In the genomic region with DNA sequence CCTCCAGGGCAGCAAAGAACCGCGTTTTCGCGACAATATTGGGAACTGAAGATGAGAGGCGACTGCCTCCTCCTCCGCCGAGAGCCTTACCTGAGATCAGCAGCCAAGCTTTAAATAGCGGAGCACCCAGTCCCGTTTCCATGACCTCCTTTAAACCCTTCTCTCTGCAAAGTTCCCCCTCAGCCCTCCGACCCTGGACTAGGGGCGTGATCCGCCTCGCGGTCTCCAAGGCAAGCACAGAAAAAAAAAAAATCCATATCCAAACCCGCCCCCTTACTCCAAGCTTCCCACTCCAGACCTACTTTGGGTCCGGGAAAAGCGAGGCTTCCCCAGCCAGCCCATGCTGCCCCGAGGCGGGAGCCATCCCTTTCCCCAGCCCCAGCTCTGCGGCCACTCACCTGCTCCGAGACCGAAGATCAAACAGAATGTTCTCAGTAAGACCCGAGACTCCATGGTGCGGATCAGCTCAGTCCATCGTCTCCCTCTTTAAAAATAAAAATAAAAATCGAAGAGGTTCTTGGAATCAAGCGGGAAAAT, we compare ENCODE assay signal across 9 cellular contexts. TPM values are rescaled to one million over a fixed set of nuclear protein-coding genes. Genes with fewer than 3 reads are reported as not detected.
DNase-seq lines count a peak whose midpoint lies in the region; ATAC-seq and TF ChIP-seq lines count a peak whose summit lies in the region.
"Had no signal": no experiment of that assay in that cellular context is flagged by ENCODE, and none has a peak within 500 bp of the region (broad histone marks: within the 10 kb centered on the region; RNA-seq: fewer than 3 reads in every experiment).

No MANE protein-coding gene starts in this region.

- peaks cover 13% of the 10 kb centered on the region for H3K9me3 Mint-ChIP-seq in T-helper 1 cell treated with Interleukin-12 subunit alpha and Interleukin-12 subunit beta and Interleukin-4 antibody, amounts not matched to agents 30 μg/mL and 1 μg/mL, for 36 hours

- H3K36me3 ChIP-seq in BJ (ENCODE audit: control insufficient read depth, insufficient read depth, low read length): no peaks in the 10 kb centered on the region
- no peaks in the 10 kb centered on the region for H3K36me3 ChIP-seq in H7 (replicated peaks; ENCODE audit: control insufficient read depth, insufficient read depth, low read length)
- H3K36me3 ChIP-seq in aorta (ENCODE audit: control insufficient read depth in 1 of 2, insufficient read depth in 2 of 2, low read length in 1 of 2): no peaks in the 10 kb centered on the region

- peak overlapping the region; percentile 92 for H3K4me3 Mint-ChIP-seq in T-helper 1 cell treated with Interleukin-12 subunit alpha and Interleukin-12 subunit beta and Interleukin-4 antibody, amounts not matched to agents 30 μg/mL and 1 μg/mL, for 36 hours

- H3K27me3 Mint-ChIP-seq in T-helper 1 cell treated with Interleukin-12 subunit alpha and Interleukin-12 subunit beta and Interleukin-4 antibody, amounts not matched to agents 30 μg/mL and 1 μg/mL, for 36 hours (ENCODE audit: low read depth): peaks cover 49% of the 10 kb centered on the region

- H3K36me3 Mint-ChIP-seq in T-helper 1 cell treated with Interleukin-12 subunit alpha and Interleukin-12 subunit beta and Interleukin-4 antibody, amounts not matched to agents 30 μg/mL and 1 μg/mL, for 36 hours (ENCODE audit: low read depth): peaks cover 5% of the 10 kb centered on the region

- H3K4me1 Mint-ChIP-seq in T-helper 1 cell treated with Interleukin-12 subunit alpha and Interleukin-12 subunit beta and Interleukin-4 antibody, amounts not matched to agents 30 μg/mL and 1 μg/mL, for 36 hours (ENCODE audit: low read depth): peaks cover 31% of the 10 kb centered on the region

- TF ChIP-seq CTCF in BJ (IDR thresholded peaks at IDR 0.05; ENCODE audit: insufficient read depth, low read depth, low read length): no peak

- H3K27me3 ChIP-seq in BJ (ENCODE audit: control insufficient read depth, insufficient read depth, low read length) (peaks cover 13% of the 10 kb centered on the region), H7 (ENCODE audit: control insufficient read depth, insufficient read depth, low read length) (peaks cover 6% of the 10 kb centered on the region), aorta (ENCODE audit: control insufficient read depth in 1 of 2, insufficient read depth in 2 of 2, low read length in 1 of 2) (no peaks in the 10 kb centered on the region)

- CTCF ChIA-PET in BJ (lab: Yijun Ruan, JAX): interaction anchor here (1.1 kb wide), 1 partner anchor 14 kb away, joined by 3 read pairs; no protein-coding TSS in a partner anchor

- H3K4me3 ChIP-seq in BJ (ENCODE audit: low read depth, low read length): peak overlapping the region; percentile 46
- H3K4me3 ChIP-seq in H7 (ENCODE audit: insufficient read depth, low read depth, low read length): peak overlapping the region; percentile 73
- H3K4me3 ChIP-seq in aorta (ENCODE audit: low read length in 2 of 2): peak overlapping the region; percentile 4 to 65

- peak overlapping the region; percentile 76 for H3K27ac Mint-ChIP-seq in T-helper 1 cell treated with Interleukin-12 subunit alpha and Interleukin-12 subunit beta and Interleukin-4 antibody, amounts not matched to agents 30 μg/mL and 1 μg/mL, for 36 hours

- no peaks in the 10 kb centered on the region for H3K9me3 ChIP-seq in aorta (ENCODE audit: control insufficient read depth, low read length)

- WGBS in aorta, 2 donors: 1 to 2% methylated on average over 27 of the region's 27 CpGs

- H3K27ac ChIP-seq in aorta (ENCODE audit: low read depth in 1 of 2, low read length in 2 of 2): no peak overlapping the region

- intact Hi-C loops in aorta (cut with DNase I): no loop called here

- no peaks in the 10 kb centered on the region for H3K4me1 ChIP-seq in aorta (ENCODE audit: control insufficient read depth in 1 of 2, insufficient read depth in 2 of 2, low read length in 2 of 2)

- POLR2A ChIA-PET in BJ (lab: Charles Lee): interaction anchor here (0.7 kb wide), 2 partner anchors 53 to 1046 kb away, joined by 3 to 9 read pairs; no protein-coding TSS in a partner anchor

- peak; percentile 51 for ATAC-seq in aorta (ENCODE audit: low FRiP score)

- DNase-seq in BJ (ENCODE audit: low read depth): no peak
- peak; percentile 47 for DNase-seq in H7
- peak; percentile 78 for DNase-seq in ecto neural progenitor cell (ENCODE audit: low spot score)
- DNase-seq in myocyte (ENCODE audit: low read depth): peak; percentile 3
- peak; percentile 24 to 52 for DNase-seq in aorta
- no peak for DNase-seq in OCI-M2 (lab: John Stamatoyannopoulos, UW; ENCODE audit: unreplicated experiment)
- DNase-seq in dermis blood vessel endothelial cell: no peak

RNA-seq across cellular contexts. Expression of gene NELL2, which starts 0.6 kb away (rescaled TPM):
- polyA plus RNA-seq in BJ (2011; rRNA removed) (0.16 and 0.23 TPM in 2 replicates), aorta (1 to 10 TPM in 1 of 2 donors, not detected in 1; 3.8 TPM)
- not detected in 2 replicates for polyA minus RNA-seq in BJ (2011; rRNA and poly(A)+ RNA removed)
- 35.7 and 38.8 TPM in 2 replicates for total RNA-seq in H7 (2014; rRNA removed; shearing (Covaris generic))
- total RNA-seq in myocyte (0.05 TPM in 1 of 2 replicates, not detected in the other), aorta (1 to 10 TPM; 1.1 to 1.2 TPM), dermis blood vessel endothelial cell (0.51 TPM in 1 of 2 replicates, not detected in the other)
- polyA plus RNA-seq in myocyte (2012): not detected
- total RNA-seq: dermis microvascular lymphatic vessel endothelial cell had no signal

Comparison
In these comparisons a context has a peak if more than half of its experiments do, and no peak if none do; other contexts are left out.
1. DNase-seq: peak in H7 (single experiment), ecto neural progenitor cell (single experiment), myocyte (single experiment) and aorta (2 of 2); none in BJ (single experiment), OCI-M2 (single experiment) and dermis blood vessel endothelial cell (single experiment).
2. RNA of gene NELL2, which starts 0.6 kb away (total RNA-seq): 35.7 to 38.8 TPM in H7; 1.1 to 1.2 TPM in aorta, 0.51 TPM in dermis blood vessel endothelial cell and 0.05 TPM in myocyte; every median in the first group is over 10 times any median in the second.
3. Peak in every context shown above with its lines, with median percentiles within 50 percentile points of each other: H3K4me3 ChIP-seq.